Comparison of ENCODE assay signal across 16 cellular contexts in the genomic region with DNA sequence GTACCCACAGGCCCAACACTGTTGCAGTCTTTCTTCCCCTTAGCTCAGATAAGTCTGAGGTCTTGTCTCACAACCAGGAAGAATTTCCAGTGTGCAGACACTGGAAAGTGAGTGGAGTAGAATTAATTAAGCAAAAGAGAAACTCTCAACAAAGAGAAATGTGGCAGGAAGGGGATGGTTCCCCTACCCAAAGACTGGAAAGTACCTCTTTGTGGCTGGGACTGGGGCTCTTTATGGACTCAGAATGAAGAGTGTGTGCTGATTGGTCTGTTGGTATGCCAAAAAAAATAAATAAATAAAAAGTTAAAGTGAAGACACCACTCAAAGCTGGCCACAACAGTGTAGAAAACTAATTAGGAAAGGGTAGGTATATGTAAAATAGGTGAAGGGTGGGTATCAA. TPM values are rescaled to one million over a fixed set of nuclear protein-coding genes. Genes with fewer than 3 reads are reported as not detected.
DNase-seq lines count a peak whose midpoint lies in the region; ATAC-seq and TF ChIP-seq lines count a peak whose summit lies in the region.
"Had no signal": no experiment of that assay in that cellular context is flagged by ENCODE, and none has a peak within 500 bp of the region (broad histone marks: within the 10 kb centered on the region; RNA-seq: fewer than 3 reads in every experiment).

No MANE protein-coding gene starts in this region.

- H3K4me1 Mint-ChIP-seq in activated CD4-positive, alpha-beta T cell treated with anti-CD3 and anti-CD28 coated beads, Interleukin-2, amount 10 ng/mL, durations not matched to agents 7 days and 5 days = peaks cover 10% of the 10 kb centered on the region
- H3K4me1 Mint-ChIP-seq in naive B cell = peaks cover 8 to 14% (median 8%) of the 10 kb centered on the region in 3 donors

- no peak overlapping the region for H2AFZ ChIP-seq in MM.1S (ENCODE audit: low read length)

- no peak overlapping the region for H3K4me3 Mint-ChIP-seq in activated CD4-positive, alpha-beta T cell treated with anti-CD3 and anti-CD28 coated beads, Interleukin-2, amount 10 ng/mL, durations not matched to agents 7 days and 5 days
- H3K4me3 Mint-ChIP-seq in naive B cell = no peak overlapping the region
- H3K4me3 Mint-ChIP-seq: H9 had no signal

- no peak overlapping the region for H3K4me3 ChIP-seq in MM.1S (ENCODE audit: low read length)

- no peaks in the 10 kb centered on the region for H3K36me3 Mint-ChIP-seq in activated CD4-positive, alpha-beta T cell treated with anti-CD3 and anti-CD28 coated beads, Interleukin-2, amount 10 ng/mL, durations not matched to agents 7 days and 5 days (ENCODE audit: low read depth)
- peaks cover 0 to 4% of the 10 kb centered on the region in 2 donors for H3K36me3 Mint-ChIP-seq in naive B cell

- no peaks in the 10 kb centered on the region for H3K9me3 ChIP-seq in MM.1S (replicated peaks; ENCODE audit: insufficient read depth, low read length)

- in situ Hi-C loops in KBM-7 (cut with MboI; ENCODE audit: low pct_unique_long_range_greater_than_20kb, low sequenced_read_pairs) = no loop called here

- peak overlapping the region; percentile 50 for H3K27ac Mint-ChIP-seq in activated CD4-positive, alpha-beta T cell treated with anti-CD3 and anti-CD28 coated beads, Interleukin-2, amount 10 ng/mL, durations not matched to agents 7 days and 5 days
- peak overlapping the region in 4 of 6 donors; percentile 60 to 85 (median 72) for H3K27ac Mint-ChIP-seq in naive B cell
- H3K27ac Mint-ChIP-seq: H9 had no signal

- H3K27me3 ChIP-seq in MM.1S (replicated peaks; ENCODE audit: insufficient read depth, low read length) = no peaks in the 10 kb centered on the region

- peaks cover 8% of the 10 kb centered on the region for H3K9me3 Mint-ChIP-seq in activated CD4-positive, alpha-beta T cell treated with anti-CD3 and anti-CD28 coated beads, Interleukin-2, amount 10 ng/mL, durations not matched to agents 7 days and 5 days
- peaks cover 0 to 9% (median 4%) of the 10 kb centered on the region in 7 donors for H3K9me3 Mint-ChIP-seq in naive B cell

- peaks cover 12% of the 10 kb centered on the region; the same call in 1 of the 2 replicates for H3K4me1 ChIP-seq in MM.1S (ENCODE audit: low read length)

- H4K20me1 ChIP-seq in MM.1S (ENCODE audit: insufficient read depth, low read length) = no peaks in the 10 kb centered on the region

- no peak for DNase-seq in activated CD4-positive, alpha-beta T cell treated with anti-CD3 and anti-CD28 coated beads, Interleukin-2, amount 10 ng/mL, durations not matched to agents 7 days and 5 days
- DNase-seq in activated CD4-positive, alpha-beta T cell treated with anti-CD3 and anti-CD28 coated beads, Interleukin-2, amount 50 U/mL, for 4 hours = no peak
- DNase-seq in MM.1S (peak; percentile 54), naive B cell (no peak), KBM-7 (no peak), NCI-H446 (lab: John Stamatoyannopoulos, UW) (no peak)
- DNase-seq: Calu3, DMS79 treated with DMSO at 0.1 percent for 48 hours, H9, NCI-H1092 treated with DMSO at 0.1 percent for 48 hours, NCI-H1694, PC-3 had no signal

- H3F3A ChIP-seq in MM.1S (ENCODE audit: insufficient read depth, low read length) = no peaks in the 10 kb centered on the region; the same call in 1 of the 2 replicates

- no peaks in the 10 kb centered on the region for H3K36me3 ChIP-seq in MM.1S (replicated peaks; ENCODE audit: insufficient read depth, low read length)

- H3K4me2 ChIP-seq in MM.1S (ENCODE audit: low read depth, low read length) = no peak overlapping the region

- ATAC-seq in GM18502 (IDR thresholded peaks at IDR 0.05; ENCODE audit: poor library complexity, unreplicated experiment) (peak; percentile 52), naive B cell (ENCODE audit: low read depth in 2 of 2) (peak; percentile 41 to 58), HG02571 (IDR thresholded peaks at IDR 0.05; ENCODE audit: unreplicated experiment) (no peak)
- ATAC-seq: PC-3 had no signal

- no peaks in the 10 kb centered on the region for H3K27me3 Mint-ChIP-seq in activated CD4-positive, alpha-beta T cell treated with anti-CD3 and anti-CD28 coated beads, Interleukin-2, amount 10 ng/mL, durations not matched to agents 7 days and 5 days
- no peaks in the 10 kb centered on the region for H3K27me3 Mint-ChIP-seq in naive B cell

- H3K79me2 ChIP-seq in MM.1S (ENCODE audit: low read length) = no peaks in the 10 kb centered on the region

- POLR2A ChIA-PET in activated CD4-positive, alpha-beta T cell treated with anti-CD3 and anti-CD28 coated beads, Interleukin-2, amount 10 ng/mL, durations not matched to agents 7 days and 5 days (lab: Charles Lee) = no interaction called here

- peak overlapping the region; percentile 4; the same call in 1 of the 2 replicates for H3K27ac ChIP-seq in MM.1S (ENCODE audit: low read length)
- H3K27ac ChIP-seq: C4-2B had no signal

- CTCF ChIA-PET in activated CD4-positive, alpha-beta T cell treated with anti-CD3 and anti-CD28 coated beads, Interleukin-2, amount 10 ng/mL, durations not matched to agents 7 days and 5 days (lab: Charles Lee) = interaction anchor here (0.6 to 1.3 kb wide), 2 partner anchors 30 to 35 kb away, joined by 3 to 4 read pairs; partner anchors contain the start of gene GLIPR1L2

- no peak for TF ChIP-seq CTCF in MM.1S (IDR thresholded peaks at IDR 0.05; ENCODE audit: low read length)

- H3K9me2 ChIP-seq in MM.1S (replicated peaks; ENCODE audit: insufficient read depth, low read length) = no peaks in the 10 kb centered on the region

- H3K9ac ChIP-seq in MM.1S (ENCODE audit: low read length) = no peak overlapping the region

RNA-seq across cellular contexts. Expression of gene GLIPR1L1, which starts 26.4 kb away (rescaled TPM):
- not detected for total RNA-seq in activated CD4-positive, alpha-beta T cell treated with anti-CD3 and anti-CD28 coated beads, Interleukin-2, amount 10 ng/mL, durations not matched to agents 7 days and 5 days
- not detected for polyA plus RNA-seq in naive B cell (ENCODE audit: low read depth in 6 of 6)
- total RNA-seq: A172, Calu3, PC-3 had no signal

RNA-seq across cellular contexts. Expression of gene GLIPR1L2, which starts 30.0 kb away (rescaled TPM):
- total RNA-seq in activated CD4-positive, alpha-beta T cell treated with anti-CD3 and anti-CD28 coated beads, Interleukin-2, amount 10 ng/mL, durations not matched to agents 7 days and 5 days = under 1 TPM; 0.30 to 0.75 TPM
- polyA plus RNA-seq in naive B cell (ENCODE audit: low read depth in 6 of 6) = under 1 TPM in 4 of 6 donors, not detected in 2; 0.37 to 0.89 (median 0.59) TPM
- total RNA-seq: PC-3 had no signal

RNA-seq across cellular contexts. Expression of gene CAPS2, which starts 30.8 kb away (rescaled TPM):
- total RNA-seq in activated CD4-positive, alpha-beta T cell treated with anti-CD3 and anti-CD28 coated beads, Interleukin-2, amount 10 ng/mL, durations not matched to agents 7 days and 5 days = 1 to 10 TPM; 1.3 to 2.1 TPM
- 1 to 10 TPM; 2.1 to 9.4 (median 4.0) TPM for polyA plus RNA-seq in naive B cell (ENCODE audit: low read depth in 6 of 6)
